In the genomic region with DNA sequence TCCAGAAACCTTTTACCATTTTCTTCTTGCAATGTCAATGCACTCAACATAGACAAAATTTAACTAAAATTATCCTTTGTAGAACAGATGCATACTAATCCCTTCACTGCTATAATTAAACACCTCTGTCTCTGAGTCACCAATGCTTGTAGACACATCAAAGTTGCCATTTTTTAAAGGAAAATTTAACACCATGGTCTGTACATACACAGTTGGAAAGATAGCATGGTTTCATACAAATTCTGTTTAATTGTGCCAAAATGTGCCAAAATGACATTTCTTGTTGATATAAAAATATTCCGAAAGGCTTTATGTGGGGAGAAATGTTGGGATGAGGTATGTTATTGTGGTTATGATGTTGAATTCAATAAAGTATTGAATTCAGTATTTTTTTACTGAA, we compare ENCODE assay signal across 34 cellular contexts.
"Had no signal": no experiment of that assay in that cellular context is flagged by ENCODE, and none has a peak within 500 bp of the region (broad histone marks: within the 10 kb centered on the region; RNA-seq: fewer than 3 reads in every experiment).

No MANE protein-coding gene starts in this region.

- H3K4me3 Mint-ChIP-seq: activated naive CD4-positive, alpha-beta T cell treated with anti-CD3 and anti-CD28 coated beads for 36 hours; activated naive CD4-positive, alpha-beta T cell treated with anti-CD3 and anti-CD28 coated beads, Interleukin-2, amount 10 ng/mL, durations not matched to agents 7 days and 5 days; activated naive CD4-positive, alpha-beta T cell treated with anti-CD3 and anti-CD28 coated beads, Interleukin-2, amount 50 U/mL, for 24 hours; activated naive CD8-positive, alpha-beta T cell; activated naive CD8-positive, alpha-beta T cell treated with anti-CD3 and anti-CD28 coated beads for 36 hours; activated naive CD8-positive, alpha-beta T cell treated with anti-CD3 and anti-CD28 coated beads, Interleukin-2, amount 10 ng/mL, durations not matched to agents 7 days and 5 days; activated naive CD8-positive, alpha-beta T cell treated with anti-CD3 and anti-CD28 coated beads, Interleukin-2, amount 50 U/mL, for 24 hours; activated T-cell treated with anti-CD3 and anti-CD28 coated beads, Interleukin-2, amount 50 U/mL, for 24 hours; activated T-cell treated with anti-CD3 and anti-CD28 coated beads, Interleukin-2, amount 50 U/mL, for 4 hours; activated T-cell treated with anti-CD3 and anti-CD28 coated beads, Interleukin-2, amount 50 U/mL, for 72 hours; activated T-helper 1 cell treated with anti-CD3 and anti-CD28 coated beads, Interleukin-12 subunit alpha, Interleukin-12 subunit beta, Interleukin-2, Interleukin-4 antibody, amounts not matched to agents 30 ng/mL and 10 ng/mL and 1 ng/mL, durations not matched to agents 14 hours and 24 hours and 36 hours; activated T-helper 17 cell treated with anti-CD3 and anti-CD28 coated beads, Interleukin-2, amount 50 U/mL, for 72 hours; brain; central memory CD8-positive, alpha-beta T cell had no signal

- H3K27ac Mint-ChIP-seq: activated naive CD4-positive, alpha-beta T cell treated with anti-CD3 and anti-CD28 coated beads for 36 hours; activated naive CD4-positive, alpha-beta T cell treated with anti-CD3 and anti-CD28 coated beads, Interleukin-2, amount 10 ng/mL, durations not matched to agents 7 days and 5 days; activated naive CD4-positive, alpha-beta T cell treated with anti-CD3 and anti-CD28 coated beads, Interleukin-2, amount 50 U/mL, for 24 hours; activated naive CD4-positive, alpha-beta T cell treated with anti-CD3 and anti-CD28 coated beads, Interleukin-2, amount 50 U/mL, for 72 hours; activated naive CD8-positive, alpha-beta T cell; activated naive CD8-positive, alpha-beta T cell treated with anti-CD3 and anti-CD28 coated beads for 36 hours; activated naive CD8-positive, alpha-beta T cell treated with anti-CD3 and anti-CD28 coated beads, Interleukin-2, amount 10 ng/mL, durations not matched to agents 7 days and 5 days; activated naive CD8-positive, alpha-beta T cell treated with anti-CD3 and anti-CD28 coated beads, Interleukin-2, amount 50 U/mL, for 24 hours; activated T-cell treated with anti-CD3 and anti-CD28 coated beads, Interleukin-2, amount 50 U/mL, for 24 hours; activated T-cell treated with anti-CD3 and anti-CD28 coated beads, Interleukin-2, amount 50 U/mL, for 72 hours; activated T-helper 1 cell treated with anti-CD3 and anti-CD28 coated beads, Interleukin-12 subunit alpha, Interleukin-12 subunit beta, Interleukin-2, Interleukin-4 antibody, amounts not matched to agents 30 ng/mL and 10 ng/mL and 1 ng/mL, durations not matched to agents 14 hours and 24 hours and 36 hours; activated T-helper 17 cell treated with anti-CD3 and anti-CD28 coated beads, Interleukin-2, amount 50 U/mL, for 72 hours; activated T-helper 2 cell treated with anti-CD3 and anti-CD28 coated beads, Interferon-gamma antibody, Interleukin-2, Interleukin-4, amounts not matched to agents 10 μg/mL and 5 μg/mL and 100 μg/mL, durations not matched to agents 14 hours and 24 hours and 36 hours had no signal

- ATAC-seq: activated naive CD4-positive, alpha-beta T cell treated with anti-CD3 and anti-CD28 coated beads, Interleukin-2, amount 50 U/mL, for 72 hours; activated naive CD8-positive, alpha-beta T cell treated with anti-CD3 and anti-CD28 coated beads, Interleukin-2, amount 50 U/mL, for 24 hours; activated T-cell treated with anti-CD3 and anti-CD28 coated beads, Interleukin-2, amount 50 U/mL, for 4 hours; activated T-cell treated with anti-CD3 and anti-CD28 coated beads, Interleukin-2, amount 50 U/mL, for 72 hours; activated T-helper 17 cell treated with anti-CD3 and anti-CD28 coated beads, Interleukin-2, amount 50 U/mL, for 72 hours; body of pancreas had no signal

- H3K4me1 Mint-ChIP-seq: activated naive CD4-positive, alpha-beta T cell treated with anti-CD3 and anti-CD28 coated beads, Interleukin-2, amount 10 ng/mL, durations not matched to agents 7 days and 5 days; activated naive CD4-positive, alpha-beta T cell treated with anti-CD3 and anti-CD28 coated beads, Interleukin-2, amount 50 U/mL, for 24 hours; activated naive CD8-positive, alpha-beta T cell treated with anti-CD3 and anti-CD28 coated beads for 36 hours; activated naive CD8-positive, alpha-beta T cell treated with anti-CD3 and anti-CD28 coated beads, Interleukin-2, amount 10 ng/mL, durations not matched to agents 7 days and 5 days; activated naive CD8-positive, alpha-beta T cell treated with anti-CD3 and anti-CD28 coated beads, Interleukin-2, amount 50 U/mL, for 24 hours; activated T-helper 17 cell treated with anti-CD3 and anti-CD28 coated beads, Interleukin-2, amount 50 U/mL, for 72 hours; central memory CD8-positive, alpha-beta T cell had no signal

- H3K36me3 Mint-ChIP-seq: activated naive CD4-positive, alpha-beta T cell treated with anti-CD3 and anti-CD28 coated beads, Interleukin-2, amount 10 ng/mL, durations not matched to agents 7 days and 5 days; activated naive CD4-positive, alpha-beta T cell treated with anti-CD3 and anti-CD28 coated beads, Interleukin-2, amount 50 U/mL, for 24 hours; activated naive CD4-positive, alpha-beta T cell treated with anti-CD3 and anti-CD28 coated beads, Interleukin-2, amount 50 U/mL, for 72 hours; activated naive CD8-positive, alpha-beta T cell; activated naive CD8-positive, alpha-beta T cell treated with anti-CD3 and anti-CD28 coated beads for 36 hours; activated naive CD8-positive, alpha-beta T cell treated with anti-CD3 and anti-CD28 coated beads, Interleukin-2, amount 10 ng/mL, durations not matched to agents 7 days and 5 days; brain had no signal

- H3K27me3 Mint-ChIP-seq: activated naive CD4-positive, alpha-beta T cell treated with anti-CD3 and anti-CD28 coated beads, Interleukin-2, amount 10 ng/mL, durations not matched to agents 7 days and 5 days; activated naive CD4-positive, alpha-beta T cell treated with anti-CD3 and anti-CD28 coated beads, Interleukin-2, amount 50 U/mL, for 24 hours; activated naive CD8-positive, alpha-beta T cell; activated naive CD8-positive, alpha-beta T cell treated with anti-CD3 and anti-CD28 coated beads, Interleukin-2, amount 10 ng/mL, durations not matched to agents 7 days and 5 days; activated naive CD8-positive, alpha-beta T cell treated with anti-CD3 and anti-CD28 coated beads, Interleukin-2, amount 50 U/mL, for 24 hours; activated T-cell treated with anti-CD3 and anti-CD28 coated beads, Interleukin-2, amount 50 U/mL, for 24 hours; activated T-helper 17 cell treated with anti-CD3 and anti-CD28 coated beads, Interleukin-2, amount 50 U/mL, for 72 hours; central memory CD8-positive, alpha-beta T cell had no signal

- DNase-seq: activated effector memory CD4-positive, alpha-beta T cell treated with anti-CD3 and anti-CD28 coated beads, Interleukin-2, amount 50 U/mL, for 16 hours; activated effector memory CD4-positive, alpha-beta T cell treated with Interleukin-2 at 50 U/mL for 16 hours; activated gamma-delta T cell; activated gamma-delta T cell treated with Interleukin-2 at 50 U/mL for 16 hours; activated naive CD4-positive, alpha-beta T cell; activated naive CD4-positive, alpha-beta T cell treated with anti-CD3 and anti-CD28 coated beads for 36 hours; activated naive CD4-positive, alpha-beta T cell treated with anti-CD3 and anti-CD28 coated beads, Interleukin-2, amount 10 ng/mL, durations not matched to agents 7 days and 5 days; activated naive CD4-positive, alpha-beta T cell treated with anti-CD3 and anti-CD28 coated beads, Interleukin-2, amount 50 U/mL, for 16 hours; activated naive CD4-positive, alpha-beta T cell treated with Interleukin-2 at 50 U/mL for 16 hours; activated naive CD8-positive, alpha-beta T cell treated with anti-CD3 and anti-CD28 coated beads for 36 hours; activated naive CD8-positive, alpha-beta T cell treated with anti-CD3 and anti-CD28 coated beads, Interleukin-2, amount 10 ng/mL, durations not matched to agents 7 days and 5 days; activated naive CD8-positive, alpha-beta T cell treated with anti-CD3 and anti-CD28 coated beads, Interleukin-2, amount 50 U/mL, for 24 hours; activated T-cell treated with anti-CD3 and anti-CD28 coated beads for 4 hours; activated T-cell treated with anti-CD3 and anti-CD28 coated beads, Interleukin-2, amount 50 U/mL, for 1 hour; activated T-cell treated with anti-CD3 and anti-CD28 coated beads, Interleukin-2, amount 50 U/mL, for 24 hours; activated T-cell treated with anti-CD3 and anti-CD28 coated beads, Interleukin-2, amount 50 U/mL, for 4 hours; activated T-cell treated with anti-CD3 and anti-CD28 coated beads, Interleukin-2, amount 50 U/mL, for 48 hours; activated T-cell treated with anti-CD3 and anti-CD28 coated beads, Interleukin-2, amount 50 U/mL, for 72 hours; adrenal gland; amniotic stem cell; amygdala; anterior cingulate cortex; aorta; body of pancreas; brain microvascular endothelial cell; cerebellar nuclear complex had no signal

- H3K9me3 Mint-ChIP-seq: activated naive CD4-positive, alpha-beta T cell treated with anti-CD3 and anti-CD28 coated beads for 36 hours; activated naive CD4-positive, alpha-beta T cell treated with anti-CD3 and anti-CD28 coated beads, Interleukin-2, amount 10 ng/mL, durations not matched to agents 7 days and 5 days; activated naive CD8-positive, alpha-beta T cell treated with anti-CD3 and anti-CD28 coated beads for 36 hours; activated naive CD8-positive, alpha-beta T cell treated with anti-CD3 and anti-CD28 coated beads, Interleukin-2, amount 10 ng/mL, durations not matched to agents 7 days and 5 days; activated naive CD8-positive, alpha-beta T cell treated with anti-CD3 and anti-CD28 coated beads, Interleukin-2, amount 50 U/mL, for 24 hours; activated T-cell treated with anti-CD3 and anti-CD28 coated beads, Interleukin-2, amount 50 U/mL, for 24 hours; activated T-helper 1 cell treated with anti-CD3 and anti-CD28 coated beads, Interleukin-12 subunit alpha, Interleukin-12 subunit beta, Interleukin-2, Interleukin-4 antibody, amounts not matched to agents 30 ng/mL and 10 ng/mL and 1 ng/mL, durations not matched to agents 14 hours and 24 hours and 36 hours; activated T-helper 17 cell treated with anti-CD3 and anti-CD28 coated beads, Interleukin-2, amount 50 U/mL, for 72 hours; activated T-helper 2 cell treated with anti-CD3 and anti-CD28 coated beads, Interferon-gamma antibody, Interleukin-2, Interleukin-4, amounts not matched to agents 10 μg/mL and 5 μg/mL and 100 μg/mL, durations not matched to agents 14 hours and 24 hours and 36 hours had no signal
